Comparison of ENCODE assay signal across 12 cellular contexts in the genomic region with DNA sequence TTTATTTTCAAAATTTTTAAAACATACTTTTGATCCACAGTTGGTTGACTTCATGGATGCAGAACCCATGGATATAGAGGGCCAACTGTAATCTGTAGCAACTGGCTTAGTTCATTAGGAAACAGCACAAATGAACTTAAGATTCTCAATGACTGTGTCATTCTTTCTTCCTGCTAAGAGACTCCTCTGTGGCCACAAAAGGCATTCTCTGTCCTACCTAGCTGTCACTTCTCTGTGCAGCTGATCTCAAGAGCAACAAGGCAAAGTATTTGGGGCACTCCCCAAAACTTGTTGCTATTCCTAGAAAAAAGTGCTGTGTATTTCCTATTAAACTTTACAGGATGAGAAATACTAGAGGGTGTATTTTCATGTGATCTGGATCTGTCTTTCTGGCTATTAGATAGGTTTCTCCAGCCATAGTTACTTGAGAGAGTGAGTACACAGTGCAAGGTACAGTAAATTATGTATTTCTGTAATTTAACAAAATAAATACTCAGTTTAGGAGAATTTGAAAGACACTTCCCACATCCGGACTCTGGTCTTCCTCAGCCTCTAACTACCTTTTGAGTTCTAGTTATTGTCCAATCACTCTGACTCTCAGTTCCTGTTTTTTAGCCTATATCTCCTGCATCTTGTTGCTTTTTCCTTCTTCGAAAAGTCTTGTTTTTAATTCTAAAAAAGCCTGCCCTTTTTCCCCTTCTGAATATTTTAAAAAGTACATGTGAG. TPM values are rescaled to one million over a fixed set of nuclear protein-coding genes. Genes with fewer than 3 reads are reported as not detected.
DNase-seq lines count a peak whose midpoint lies in the region; ATAC-seq and TF ChIP-seq lines count a peak whose summit lies in the region.
"Had no signal": no experiment of that assay in that cellular context is flagged by ENCODE, and none has a peak within 500 bp of the region (broad histone marks: within the 10 kb centered on the region; RNA-seq: fewer than 3 reads in every experiment).

No MANE protein-coding gene starts in this region.

- TF ChIP-seq EP300 in esophagus muscularis mucosa (IDR thresholded peaks at IDR 0.05): no peak

- H3K4me1 ChIP-seq in esophagus muscularis mucosa: no peaks in the 10 kb centered on the region

- H3K27ac Mint-ChIP-seq in activated naive CD8-positive, alpha-beta T cell treated with anti-CD3 and anti-CD28 coated beads, Interleukin-2, amount 50 U/mL, for 24 hours: no peak overlapping the region
- H3K27ac Mint-ChIP-seq: nephron progenitor cell had no signal

- intact Hi-C loops in esophagus muscularis mucosa (cut with DNase I): no loop called here

- no peak overlapping the region for H3K4me3 ChIP-seq in esophagus muscularis mucosa
- H3K4me3 ChIP-seq: SK-N-MC had no signal

- H3K9me3 Mint-ChIP-seq in activated naive CD8-positive, alpha-beta T cell treated with anti-CD3 and anti-CD28 coated beads, Interleukin-2, amount 50 U/mL, for 24 hours: no peaks in the 10 kb centered on the region
- H3K9me3 Mint-ChIP-seq: nephron progenitor cell had no signal

- no peak overlapping the region for H3K27ac ChIP-seq in esophagus muscularis mucosa (replicated peaks in 1 of 4)
- H3K27ac ChIP-seq: SK-N-MC had no signal

- no peak for TF ChIP-seq POLR2A in esophagus muscularis mucosa (IDR thresholded peaks at IDR 0.05; ENCODE audit: low read depth)

- H3K27me3 ChIP-seq in esophagus muscularis mucosa: no peaks in the 10 kb centered on the region

- H3K4me3 Mint-ChIP-seq in activated naive CD8-positive, alpha-beta T cell treated with anti-CD3 and anti-CD28 coated beads, Interleukin-2, amount 50 U/mL, for 24 hours: no peak overlapping the region
- H3K4me3 Mint-ChIP-seq: nephron progenitor cell had no signal

- WGBS in esophagus muscularis mucosa: 77% methylated on average over 2 of the region's 2 CpGs

- H3K9me3 ChIP-seq in esophagus muscularis mucosa: no peaks in the 10 kb centered on the region

- TF ChIP-seq CTCF in esophagus muscularis mucosa (IDR thresholded peaks at IDR 0.05): no peak

- peak; percentile 33 for DNase-seq in GF-D8 (lab: John Stamatoyannopoulos, UW)
- peak; percentile 87 for DNase-seq in SIG-M5 treated with dmso at 0.1 percent for 504 hours (lab: John Stamatoyannopoulos, UW; ENCODE audit: unreplicated experiment)
- DNase-seq in activated naive CD8-positive, alpha-beta T cell treated with anti-CD3 and anti-CD28 coated beads, Interleukin-2, amount 50 U/mL, for 24 hours: no peak
- no peak for DNase-seq in NCI-H82 treated with DMSO at 0.1 percent for 48 hours (lab: John Stamatoyannopoulos, UW; ENCODE audit: unreplicated experiment)
- no peak for DNase-seq in esophagus muscularis mucosa (ENCODE audit: extremely low spot score)
- no peak for DNase-seq in activated CD8-positive, alpha-beta memory T cell treated with anti-CD3 and anti-CD28 coated beads for 24 hours
- DNase-seq: dermis blood vessel endothelial cell, NCI-H1105, nephron progenitor cell had no signal

- peaks cover 10% of the 10 kb centered on the region for H3K4me1 Mint-ChIP-seq in activated naive CD8-positive, alpha-beta T cell treated with anti-CD3 and anti-CD28 coated beads, Interleukin-2, amount 50 U/mL, for 24 hours
- H3K4me1 Mint-ChIP-seq: nephron progenitor cell had no signal

- no peaks in the 10 kb centered on the region for H3K36me3 ChIP-seq in esophagus muscularis mucosa

- no peaks in the 10 kb centered on the region for H3K36me3 Mint-ChIP-seq in activated naive CD8-positive, alpha-beta T cell treated with anti-CD3 and anti-CD28 coated beads, Interleukin-2, amount 50 U/mL, for 24 hours (ENCODE audit: low read depth)

- no peaks in the 10 kb centered on the region for H3K27me3 Mint-ChIP-seq in activated naive CD8-positive, alpha-beta T cell treated with anti-CD3 and anti-CD28 coated beads, Interleukin-2, amount 50 U/mL, for 24 hours

- ATAC-seq in GM19468 (IDR thresholded peaks at IDR 0.05; ENCODE audit: extremely low read depth, unreplicated experiment) (peak; percentile 50), HG03135 (IDR thresholded peaks at IDR 0.05; ENCODE audit: unreplicated experiment) (peak; percentile 81)
- ATAC-seq in activated naive CD8-positive, alpha-beta T cell treated with anti-CD3 and anti-CD28 coated beads, Interleukin-2, amount 50 U/mL, for 24 hours: no peak

RNA-seq across cellular contexts. Expression of a gene that starts 21.8 kb away (rescaled TPM):
- 10 to 100 TPM in 1 of 4 donors, 1 to 10 TPM in 3; 5.6 to 39.8 (median 8.8) TPM for total RNA-seq in esophagus muscularis mucosa

RNA-seq across cellular contexts. Expression of a gene that starts 53.9 kb away (rescaled TPM):
- 1 to 10 TPM in 1 of 4 donors, under 1 TPM in 2, not detected in 1; 0.19 to 1.4 (median 0.50) TPM for total RNA-seq in esophagus muscularis mucosa
- total RNA-seq: dermis blood vessel endothelial cell had no signal

Comparison
In these comparisons a context has a peak if more than half of its experiments do, and no peak if none do; other contexts are left out.
1. DNase-seq: peak in GF-D8 (single experiment) and SIG-M5 treated with dmso at 0.1 percent for 504 hours (single experiment); none in activated naive CD8-positive, alpha-beta T cell treated with anti-CD3 and anti-CD28 coated beads, Interleukin-2, amount 50 U/mL, for 24 hours (single experiment), NCI-H82 treated with DMSO at 0.1 percent for 48 hours (single experiment), esophagus muscularis mucosa (single experiment) and activated CD8-positive, alpha-beta memory T cell treated with anti-CD3 and anti-CD28 coated beads for 24 hours (single experiment).